ENCODE assay signal across 9 cellular contexts in the genomic region with DNA sequence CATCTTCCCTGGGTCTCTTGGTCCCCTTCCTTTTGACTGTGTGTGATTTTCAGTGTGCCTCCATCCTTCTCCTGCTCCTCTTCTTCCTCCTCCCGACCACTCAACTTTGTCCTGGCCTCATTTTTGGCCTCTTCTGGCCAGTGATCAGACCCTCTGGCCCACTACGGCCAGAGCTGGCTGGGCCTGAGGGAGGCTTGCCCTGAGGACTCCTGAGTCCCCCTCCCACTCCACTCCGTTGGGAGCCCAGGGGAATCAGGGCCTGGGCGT. TPM values are rescaled to one million over a fixed set of nuclear protein-coding genes. Genes with fewer than 3 reads are reported as not detected.
DNase-seq lines count a peak whose midpoint lies in the region; ATAC-seq, FAIRE-seq and TF ChIP-seq lines count a peak whose summit lies in the region.
"Had no signal": no experiment of that assay in that cellular context is flagged by ENCODE, and none has a peak within 500 bp of the region (broad histone marks: within the 10 kb centered on the region; RNA-seq: fewer than 3 reads in every experiment).

No MANE protein-coding gene starts in this region.

- peak overlapping the region; percentile 85 for H3K9ac ChIP-seq in HUES6 (ENCODE audit: low read length)

- intact Hi-C loops in natural killer cell (cut with micrococcal nuclease) = no loop called here

- TF ChIP-seq POLR2A in A549 (IDR thresholded peaks at IDR 0.05; ENCODE audit: low read length) = no peak

- ATAC-seq in A549 (no peak), natural killer cell (no peak)

- peak overlapping the region; percentile 88 for H3K4me3 Mint-ChIP-seq in natural killer cell

- peak overlapping the region; percentile 98 for H3K4me3 ChIP-seq in A549
- H3K4me3 ChIP-seq in HUES6 (ENCODE audit: low read depth, low read length) = peak overlapping the region; percentile 79
- peak overlapping the region; percentile 94 for H3K4me3 ChIP-seq in coronary artery

- peak overlapping the region in 1 of 2 donors; percentile 68 for H3K27ac Mint-ChIP-seq in natural killer cell

- WGBS in A549 (ENCODE audit: missing lambda C conversion rate) = 66% methylated on average over 3 of the region's 4 CpGs

- H3K36me3 ChIP-seq in HUES6 (ENCODE audit: control insufficient read depth, insufficient read depth, low read length) = peaks cover 1% of the 10 kb centered on the region

- DNase-seq in A549 (ENCODE audit: low read depth in 1 of 2, low spot score in 1 of 2) (no peak), coronary artery (ENCODE audit: low spot score) (no peak), natural killer cell (no peak), OCI-M2 (lab: John Stamatoyannopoulos, UW; ENCODE audit: unreplicated experiment) (no peak), putamen (ENCODE audit: low spot score) (no peak), HuH-7.5 (ENCODE audit: low spot score) (no peak), germinal center (ENCODE audit: low spot score) (no peak)

- no peak for TF ChIP-seq EP300 in A549 (IDR thresholded peaks at IDR 0.05)

- no peak for TF ChIP-seq RAD21 in A549 (conservative IDR thresholded peaks at IDR 0.05 in 1 of 2, IDR thresholded peaks at IDR 0.05 in 1 of 2)

- H3K27ac ChIP-seq in A549 (peak overlapping the region; percentile 99), HUES6 (ENCODE audit: low read depth, low read length) (peak overlapping the region; percentile 4; the same call in 1 of the 2 replicates), coronary artery (peak overlapping the region; percentile 91 to 93)

- no peak for TF ChIP-seq CTCF in A549 (IDR thresholded peaks at IDR 0.05)
- TF ChIP-seq CTCF in coronary artery (IDR thresholded peaks at IDR 0.05) = no peak
- no peak for TF ChIP-seq CTCF in natural killer cell (IDR thresholded peaks at IDR 0.05)

- POLR2A ChIA-PET in A549 (lab: Yijun Ruan, JAX) = interaction anchor here (0.8 kb wide), 1 partner anchor 30 kb away, joined by 6 read pairs; no protein-coding TSS in a partner anchor

- FAIRE-seq in A549 (lab: Jason Lieb, UNC) = no peak

- H3K4me1 ChIP-seq in A549 (peaks cover 37% of the 10 kb centered on the region), HUES6 (ENCODE audit: control insufficient read depth, insufficient read depth, low read length) (peaks cover 68% of the 10 kb centered on the region)

- CTCF ChIA-PET in A549 (lab: Yijun Ruan, JAX) = interaction anchor here (1.7 to 3.7 kb wide), 6 partner anchors 31 to 204 kb away, joined by 3 to 25 read pairs (median 6); partner anchors contain the start of gene VARS2

- H3K27me3 Mint-ChIP-seq in natural killer cell (ENCODE audit: low read depth in 2 of 2) = peaks cover 7 to 28% of the 10 kb centered on the region in 2 donors

- H3K4me1 Mint-ChIP-seq in natural killer cell = peaks cover 16 to 31% of the 10 kb centered on the region in 2 donors

- H3K36me3 Mint-ChIP-seq in natural killer cell = no peaks in the 10 kb centered on the region

- H3K9me3 Mint-ChIP-seq in natural killer cell = no peaks in the 10 kb centered on the region

- H3K9me3 ChIP-seq in A549 = no peaks in the 10 kb centered on the region
- no peaks in the 10 kb centered on the region for H3K9me3 ChIP-seq in HUES6 (ENCODE audit: control insufficient read depth, insufficient read depth, low read depth, low read length)

- peak overlapping the region; percentile 74 for H3K4me2 ChIP-seq in A549

- no peaks in the 10 kb centered on the region for H3K27me3 ChIP-seq in HUES6 (ENCODE audit: control insufficient read depth, insufficient read depth, low read length)

TF ChIP-seq in A549, 52 proteins besides CTCF, POLR2A, EP300 and RAD21:
- TF ChIP-seq CBX8 (IDR thresholded peaks at IDR 0.05) (no peak), JUNB (IDR thresholded peaks at IDR 0.05) (no peak), ZNF302 (CRISPR knock-in tag; IDR thresholded peaks at IDR 0.05) (no peak), ZSCAN20 (CRISPR knock-in tag; IDR thresholded peaks at IDR 0.05) (no peak), SMC3 (IDR thresholded peaks at IDR 0.05) (no peak), ZC3H11A (IDR thresholded peaks at IDR 0.05) (no peak), FOSL2 (IDR thresholded peaks at IDR 0.05) (no peak), FOSL2 (CRISPR knock-in tag; IDR thresholded peaks at IDR 0.05) (no peak)

RNA-seq across cellular contexts. Expression of gene DDR1, which starts 0.9 kb away (rescaled TPM):
- polyA plus RNA-seq in A549 (2011; rRNA removed) (19.8 and 25.8 TPM in 2 replicates), A549 (2017; fragmentation: RNase III; extraction: RNeasy Plus Mini Kit Qiagen cat#74134 plus additional on column Dnase treatment) (31.9 to 44.2 TPM (median 43.5 TPM) in 3 replicates)
- 16.8 and 23.0 TPM in 2 replicates for polyA plus RNA-seq in A549 (2012; cell fraction: cytosol; rRNA removed)
- polyA plus RNA-seq in A549 (2012; cell fraction: nucleus; rRNA removed) = 39.3 and 40.0 TPM in 2 replicates
- 48.5 and 53.6 TPM in 2 replicates for polyA minus RNA-seq in A549 (2011; rRNA and poly(A)+ RNA removed)
- 1 to 10 TPM; 2.6 to 7.4 (median 5.2) TPM for total RNA-seq in natural killer cell

RNA-seq across cellular contexts. Expression of gene GTF2H4, which starts 24.6 kb away (rescaled TPM):
- polyA plus RNA-seq in A549 (2011; rRNA removed) (19.7 and 24.8 TPM in 2 replicates), A549 (2017; fragmentation: RNase III; extraction: RNeasy Plus Mini Kit Qiagen cat#74134 plus additional on column Dnase treatment) (24.1 to 28.6 TPM (median 24.9 TPM) in 3 replicates)
- polyA plus RNA-seq in A549 (2012; cell fraction: cytosol; rRNA removed) = 18.4 and 23.2 TPM in 2 replicates
- 40.1 and 43.4 TPM in 2 replicates for polyA plus RNA-seq in A549 (2012; cell fraction: nucleus; rRNA removed)
- 12.5 and 15.0 TPM in 2 replicates for polyA minus RNA-seq in A549 (2011; rRNA and poly(A)+ RNA removed)
- total RNA-seq in natural killer cell = 10 to 100 TPM; 13.5 to 17.9 (median 15.7) TPM

RNA-seq across cellular contexts. Expression of gene VARS2, which starts 30.6 kb away (rescaled TPM):
- polyA plus RNA-seq in A549 (2011; rRNA removed) (15.5 and 16.1 TPM in 2 replicates), A549 (2017; fragmentation: RNase III; extraction: RNeasy Plus Mini Kit Qiagen cat#74134 plus additional on column Dnase treatment) (12.4 to 15.2 TPM (median 15.0 TPM) in 3 replicates)
- 9.3 and 10.9 TPM in 2 replicates for polyA plus RNA-seq in A549 (2012; cell fraction: cytosol; rRNA removed)
- polyA plus RNA-seq in A549 (2012; cell fraction: nucleus; rRNA removed) = 45.6 and 48.3 TPM in 2 replicates
- polyA minus RNA-seq in A549 (2011; rRNA and poly(A)+ RNA removed) = 25.9 and 30.4 TPM in 2 replicates
- total RNA-seq in natural killer cell = 10 to 100 TPM; 16.9 to 36.7 (median 24.5) TPM

RNA-seq across cellular contexts. Expression of gene SFTA2, which starts 48.6 kb away (rescaled TPM):
- polyA plus RNA-seq in A549 (2011; rRNA removed) = not detected in 2 replicates
- not detected in 2 replicates for polyA plus RNA-seq in A549 (2012; cell fraction: cytosol; rRNA removed)
- not detected in 2 replicates for polyA plus RNA-seq in A549 (2012; cell fraction: nucleus; rRNA removed)
- not detected in 3 replicates for polyA plus RNA-seq in A549 (2017; fragmentation: RNase III; extraction: RNeasy Plus Mini Kit Qiagen cat#74134 plus additional on column Dnase treatment)
- polyA minus RNA-seq in A549 (2011; rRNA and poly(A)+ RNA removed) = not detected in 2 replicates
- total RNA-seq in natural killer cell = not detected
- total RNA-seq: dermis microvascular lymphatic vessel endothelial cell had no signal

RNA-seq across cellular contexts. Expression of gene MUCL3, which starts 57.4 kb away (rescaled TPM):
- polyA plus RNA-seq in A549 (2011; rRNA removed) = 0.01 and 0.07 TPM in 2 replicates
- 0.03 and 0.04 TPM in 2 replicates for polyA plus RNA-seq in A549 (2012; cell fraction: cytosol; rRNA removed)
- not detected in 2 replicates for polyA plus RNA-seq in A549 (2012; cell fraction: nucleus; rRNA removed)
- polyA plus RNA-seq in A549 (2017; fragmentation: RNase III; extraction: RNeasy Plus Mini Kit Qiagen cat#74134 plus additional on column Dnase treatment) = 0.03 to 0.08 TPM (median 0.04 TPM) in 3 replicates
- not detected in 2 replicates for polyA minus RNA-seq in A549 (2011; rRNA and poly(A)+ RNA removed)
- total RNA-seq in natural killer cell = not detected
- total RNA-seq: dermis microvascular lymphatic vessel endothelial cell had no signal

Comparison
In these comparisons a context has a peak if more than half of its experiments do, and no peak if none do; other contexts are left out.
1. H3K27ac ChIP-seq: peak in every context shown above with its lines; median percentile 99 in A549; 92 in coronary artery; 4 in HUES6.